Comparison of ENCODE assay signal across 1 cellular context in the genomic region with DNA sequence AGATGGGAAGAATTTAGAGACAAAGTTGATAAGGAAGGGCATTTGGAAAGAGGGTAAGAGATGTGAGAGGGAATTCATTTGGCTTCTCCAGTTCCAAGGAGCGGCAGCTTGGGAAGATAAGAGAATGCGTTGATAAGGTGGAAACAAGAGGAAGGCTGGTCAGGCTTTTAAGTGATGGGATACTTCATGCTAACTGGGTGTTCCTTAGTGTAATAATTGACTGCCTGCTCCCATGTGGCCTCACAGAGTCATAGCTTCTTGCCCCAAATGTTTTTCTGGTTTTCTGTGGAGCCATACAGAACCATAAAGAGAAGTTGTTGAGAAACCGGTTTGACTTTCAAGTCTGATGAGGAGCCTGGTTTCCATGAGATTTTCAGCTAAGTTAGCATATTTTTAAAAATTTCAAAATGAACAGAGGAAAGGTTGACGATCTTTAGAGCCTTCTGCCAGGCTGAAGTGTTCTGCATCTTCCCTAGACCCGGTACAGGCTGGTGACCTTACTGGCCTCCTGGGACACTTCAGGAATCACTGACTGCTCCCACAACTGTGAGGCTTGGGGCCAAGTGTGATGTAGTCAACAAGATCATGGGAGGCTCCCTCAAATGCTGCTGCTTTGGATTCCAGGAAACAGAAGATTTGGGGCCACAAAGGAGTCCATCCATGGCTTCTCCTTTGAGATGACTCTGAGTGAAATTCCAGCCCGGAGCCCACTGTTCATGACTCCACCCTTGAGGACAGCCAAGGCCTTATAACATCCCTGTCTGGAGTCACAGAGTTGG.
A peak's percentile ranks its signal among the peaks of the same experiment; 100 is the strongest.
TF ChIP-seq lines count a peak whose summit lies in the region.

No MANE protein-coding gene starts in this region.

TF ChIP-seq in HepG2, 621 proteins besides CTCF, POLR2A, EP300 and RAD21 (continued from another document):
- TF ChIP-seq DPF2 (CRISPR knock-in tag; IDR thresholded peaks at IDR 0.05; ENCODE audit: borderline replicate concordance, low read depth), result no peak
- TF ChIP-seq MAFF (IDR thresholded peaks at IDR 0.05; ENCODE audit: low read depth, low read length), result peak; percentile 31
